Comparison of ENCODE assay signal across 10 cellular contexts in the genomic region with DNA sequence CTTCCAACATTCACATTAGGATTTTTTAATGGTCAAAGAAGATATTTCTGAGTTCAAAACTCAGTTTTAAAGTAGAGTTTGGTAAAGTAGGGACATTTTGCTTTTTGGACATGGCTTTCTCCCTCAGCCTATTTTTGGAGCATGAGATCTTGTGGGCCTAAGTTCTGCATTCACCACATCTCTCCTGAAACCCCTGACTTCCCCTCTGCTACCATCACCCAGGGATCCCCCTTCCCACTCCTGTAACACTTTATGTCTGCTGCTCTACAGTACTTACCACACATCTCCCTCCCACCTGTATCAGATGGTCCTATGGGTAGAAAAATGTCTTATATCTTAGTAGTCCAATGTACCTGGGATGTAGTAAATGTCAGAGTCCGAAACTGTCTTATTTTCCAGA. TPM values are rescaled to one million over a fixed set of nuclear protein-coding genes. Genes with fewer than 3 reads are reported as not detected.
A peak's percentile ranks its signal among the peaks of the same experiment; 100 is the strongest.
DNase-seq lines count a peak whose midpoint lies in the region; ATAC-seq lines count a peak whose summit lies in the region.
"Had no signal": no experiment of that assay in that cellular context is flagged by ENCODE, and none has a peak within 500 bp of the region (broad histone marks: within the 10 kb centered on the region; RNA-seq: fewer than 3 reads in every experiment).

No MANE protein-coding gene starts in this region.

- ATAC-seq in GM19025 (IDR thresholded peaks at IDR 0.05; ENCODE audit: low read depth, unreplicated experiment) (peak; percentile 38), HG03066 (IDR thresholded peaks at IDR 0.05; ENCODE audit: low read depth, unreplicated experiment) (peak; percentile 45)

- H3K4me3 Mint-ChIP-seq in CD8-positive, alpha-beta memory T cell = peak overlapping the region in 3 of 7 donors; percentile 53 to 62 (median 58)
- peak overlapping the region; percentile 70 for H3K4me3 Mint-ChIP-seq in activated T-helper 1 cell treated with anti-CD3 and anti-CD28 coated beads, Interleukin-12 subunit alpha, Interleukin-12 subunit beta, Interleukin-2, Interleukin-4 antibody, amounts not matched to agents 30 ng/mL and 10 ng/mL and 1 ng/mL, durations not matched to agents 14 hours and 24 hours and 36 hours

- peaks cover 31% of the 10 kb centered on the region for H3K4me1 ChIP-seq in CD8-positive, alpha-beta memory T cell (ENCODE audit: insufficient read depth, low read length)
- H3K4me1 ChIP-seq in Karpas-422 (ENCODE audit: low read length) = peaks cover 11% of the 10 kb centered on the region

- H3K27ac Mint-ChIP-seq in CD8-positive, alpha-beta memory T cell = peak overlapping the region in 6 of 8 donors; percentile 11 to 80 (median 21)
- peak overlapping the region; percentile 91 for H3K27ac Mint-ChIP-seq in activated T-helper 1 cell treated with anti-CD3 and anti-CD28 coated beads, Interleukin-12 subunit alpha, Interleukin-12 subunit beta, Interleukin-2, Interleukin-4 antibody, amounts not matched to agents 30 ng/mL and 10 ng/mL and 1 ng/mL, durations not matched to agents 14 hours and 24 hours and 36 hours

- peaks cover 36 to 53% (median 41%) of the 10 kb centered on the region in 3 donors for H3K4me1 Mint-ChIP-seq in CD8-positive, alpha-beta memory T cell
- H3K4me1 Mint-ChIP-seq in activated T-helper 1 cell treated with anti-CD3 and anti-CD28 coated beads, Interleukin-12 subunit alpha, Interleukin-12 subunit beta, Interleukin-2, Interleukin-4 antibody, amounts not matched to agents 30 ng/mL and 10 ng/mL and 1 ng/mL, durations not matched to agents 14 hours and 24 hours and 36 hours (ENCODE audit: low read depth) = peaks cover 55% of the 10 kb centered on the region

- no peaks in the 10 kb centered on the region for H3K9me2 ChIP-seq in Karpas-422 (replicated peaks; ENCODE audit: insufficient read depth, low read length)

- intact Hi-C loops in activated T-helper 1 cell treated with anti-CD3 and anti-CD28 coated beads, Interleukin-12 subunit alpha, Interleukin-12 subunit beta, Interleukin-2, Interleukin-4 antibody, amounts not matched to agents 30 ng/mL and 10 ng/mL and 1 ng/mL, durations not matched to agents 14 hours and 24 hours and 36 hours (cut with micrococcal nuclease) = loop anchor here (1.0 to 5.0 kb wide), 10 partner anchors 7 to 650 kb away; partner anchors contain the start of genes CD274, JAK2, PLGRKT and RCL1

- no peak overlapping the region for H2AFZ ChIP-seq in Karpas-422 (ENCODE audit: low read length)

- CTCF ChIA-PET in CD8-positive, alpha-beta memory T cell (lab: Charles Lee) = no interaction called here

- H3K4me3 ChIP-seq in CD8-positive, alpha-beta memory T cell (ENCODE audit: low read length) = no peak overlapping the region
- H3K4me3 ChIP-seq in Karpas-422 (ENCODE audit: low read length) = no peak overlapping the region

- no peak overlapping the region for H3K4me2 ChIP-seq in Karpas-422 (ENCODE audit: low read depth, low read length, poor library complexity, severe bottlenecking)

- H3K9me3 Mint-ChIP-seq in CD8-positive, alpha-beta memory T cell = no peaks in the 10 kb centered on the region
- no peaks in the 10 kb centered on the region for H3K9me3 Mint-ChIP-seq in activated T-helper 1 cell treated with anti-CD3 and anti-CD28 coated beads, Interleukin-12 subunit alpha, Interleukin-12 subunit beta, Interleukin-2, Interleukin-4 antibody, amounts not matched to agents 30 ng/mL and 10 ng/mL and 1 ng/mL, durations not matched to agents 14 hours and 24 hours and 36 hours

- H3K9ac ChIP-seq in Karpas-422 (ENCODE audit: low read length) = no peak overlapping the region

- no peaks in the 10 kb centered on the region for H3K27me3 ChIP-seq in CD8-positive, alpha-beta memory T cell (ENCODE audit: insufficient read depth, low read length, poor library complexity, severe bottlenecking)
- no peaks in the 10 kb centered on the region for H3K27me3 ChIP-seq in Karpas-422 (ENCODE audit: low read length)

- H3K27ac ChIP-seq in CD8-positive, alpha-beta memory T cell (ENCODE audit: low read depth, low read length) = no peak overlapping the region
- no peak overlapping the region for H3K27ac ChIP-seq in Karpas-422 (ENCODE audit: low read length)

- H3K79me2 ChIP-seq in Karpas-422 (ENCODE audit: low read length) = no peaks in the 10 kb centered on the region

- POLR2A ChIA-PET in CD8-positive, alpha-beta memory T cell (lab: Charles Lee) = no interaction called here

- H3K36me3 ChIP-seq in CD8-positive, alpha-beta memory T cell (ENCODE audit: insufficient read depth, low read length) = no peaks in the 10 kb centered on the region
- H3K36me3 ChIP-seq in Karpas-422 (ENCODE audit: insufficient read depth, low read length) = no peaks in the 10 kb centered on the region

- no peak for DNase-seq in CD8-positive, alpha-beta memory T cell
- no peak for DNase-seq in activated T-helper 1 cell treated with anti-CD3 and anti-CD28 coated beads, Interleukin-12 subunit alpha, Interleukin-12 subunit beta, Interleukin-2, Interleukin-4 antibody, amounts not matched to agents 30 ng/mL and 10 ng/mL and 1 ng/mL, durations not matched to agents 14 hours and 24 hours and 36 hours (ENCODE audit: low spot score)
- DNase-seq in SW480 (ENCODE audit: low spot score) = no peak
- no peak for DNase-seq in Karpas-422
- no peak for DNase-seq in activated effector memory CD4-positive, alpha-beta T cell treated with anti-CD3 and anti-CD28 coated beads, Interleukin-2, amount 50 U/mL, for 16 hours
- DNase-seq in C1 segment of cervical spinal cord (lab: John Stamatoyannopoulos, UW) = no peak
- DNase-seq: DMS 273 treated with DMSO at 0.1 percent for 48 hours, HCEC 1CT had no signal

- peaks cover 0 to 2% (median 0%) of the 10 kb centered on the region in 3 donors for H3K36me3 Mint-ChIP-seq in CD8-positive, alpha-beta memory T cell
- H3K36me3 Mint-ChIP-seq in activated T-helper 1 cell treated with anti-CD3 and anti-CD28 coated beads, Interleukin-12 subunit alpha, Interleukin-12 subunit beta, Interleukin-2, Interleukin-4 antibody, amounts not matched to agents 30 ng/mL and 10 ng/mL and 1 ng/mL, durations not matched to agents 14 hours and 24 hours and 36 hours (ENCODE audit: low read depth) = peaks cover 3% of the 10 kb centered on the region

- no peaks in the 10 kb centered on the region for H4K20me1 ChIP-seq in Karpas-422 (ENCODE audit: insufficient read depth, low read depth, low read length)

- H3K27me3 Mint-ChIP-seq in CD8-positive, alpha-beta memory T cell = peaks cover 0 to under 1% of the 10 kb centered on the region in 2 donors
- no peaks in the 10 kb centered on the region for H3K27me3 Mint-ChIP-seq in activated T-helper 1 cell treated with anti-CD3 and anti-CD28 coated beads, Interleukin-12 subunit alpha, Interleukin-12 subunit beta, Interleukin-2, Interleukin-4 antibody, amounts not matched to agents 30 ng/mL and 10 ng/mL and 1 ng/mL, durations not matched to agents 14 hours and 24 hours and 36 hours (ENCODE audit: insufficient read depth)

- H3K9me3 ChIP-seq in CD8-positive, alpha-beta memory T cell (ENCODE audit: low read length) = no peaks in the 10 kb centered on the region
- H3K9me3 ChIP-seq in Karpas-422 (ENCODE audit: low read length) = no peaks in the 10 kb centered on the region

RNA-seq across cellular contexts. Expression of gene JAK2, which starts 48.2 kb away (rescaled TPM):
- total RNA-seq in CD8-positive, alpha-beta memory T cell = 10 to 100 TPM; 24.9 to 25.1 TPM
- 9.6 TPM for polyA plus RNA-seq in CD8-positive, alpha-beta memory T cell
- 30.8 and 32.0 TPM in 2 replicates for total RNA-seq in activated T-helper 1 cell treated with anti-CD3 and anti-CD28 coated beads, Interleukin-12 subunit alpha, Interleukin-12 subunit beta, Interleukin-2, Interleukin-4 antibody, amounts not matched to agents 30 ng/mL and 10 ng/mL and 1 ng/mL, durations not matched to agents 14 hours and 24 hours and 36 hours
- total RNA-seq in Karpas-422 (2014; rRNA removed; shearing (Covaris generic); ENCODE audit: low replicate concordance) = 7.0 and 9.6 TPM in 2 replicates
